ENCODE assay signal across 10 cellular contexts in the genomic region with DNA sequence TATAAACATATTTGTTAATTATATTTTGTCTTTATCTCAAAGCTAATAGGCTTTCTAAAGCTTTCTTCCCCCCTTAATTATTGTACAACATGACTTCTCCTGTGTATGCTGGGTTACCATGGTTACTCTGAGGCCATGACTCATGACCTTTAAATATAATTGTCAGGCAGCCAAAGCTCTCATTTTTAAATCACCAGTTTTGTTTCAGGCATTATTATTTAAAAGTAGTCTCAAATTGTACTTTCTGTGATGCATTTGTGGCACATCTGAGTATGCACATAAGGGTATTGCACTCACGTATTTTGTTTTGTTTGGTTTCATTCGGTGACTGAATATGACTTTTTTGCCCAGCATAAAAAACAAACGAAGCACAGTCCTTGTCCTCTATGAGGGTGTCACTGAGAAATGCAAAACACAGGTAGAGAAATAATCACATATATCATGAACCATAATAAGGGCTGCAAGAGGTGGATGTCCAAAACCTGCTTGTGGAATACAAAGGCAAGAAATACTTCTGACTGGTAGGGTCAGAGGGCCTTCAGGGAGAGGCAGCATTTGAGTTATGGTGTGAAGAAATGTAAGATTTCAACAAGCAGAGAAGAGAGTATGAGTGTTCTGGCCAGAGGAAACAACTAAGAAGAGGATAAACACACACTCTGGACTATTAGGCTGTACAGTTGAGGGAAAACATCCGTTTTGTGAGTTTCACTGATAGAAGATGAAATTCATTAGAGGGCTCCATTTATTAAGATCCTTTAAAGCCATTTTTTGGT. TPM values are rescaled to one million over a fixed set of nuclear protein-coding genes. Genes with fewer than 3 reads are reported as not detected.
DNase-seq lines count a peak whose midpoint lies in the region; ATAC-seq, FAIRE-seq and TF ChIP-seq lines count a peak whose summit lies in the region.
"Had no signal": no experiment of that assay in that cellular context is flagged by ENCODE, and none has a peak within 500 bp of the region (broad histone marks: within the 10 kb centered on the region; RNA-seq: fewer than 3 reads in every experiment).

No MANE protein-coding gene starts in this region.

- no peak for TF ChIP-seq POLR2A in endothelial cell of umbilical vein (IDR thresholded peaks at IDR 0.05; ENCODE audit: low read depth, low read length)

- BruUV-seq in endothelial cell of umbilical vein (replicated peaks; lab: Mats Ljungman, UMichigan) = no TSS peak

- H3K36me3 ChIP-seq in endothelial cell of umbilical vein (ENCODE audit: control insufficient read depth in 2 of 2, extremely low read depth in 1 of 2, insufficient read depth in 2 of 2, low read length in 2 of 2) = no peaks in the 10 kb centered on the region
- H3K36me3 ChIP-seq: cardiac muscle cell had no signal

- no peaks in the 10 kb centered on the region for H4K20me1 ChIP-seq in endothelial cell of umbilical vein (replicated peaks; ENCODE audit: control insufficient read depth, extremely low read depth, insufficient read depth, low read length)

- H3K9ac ChIP-seq in endothelial cell of umbilical vein (replicated peaks; ENCODE audit: extremely low read depth, insufficient read depth, low read length) = no peak overlapping the region

- ATAC-seq in GM21390 (IDR thresholded peaks at IDR 0.05; ENCODE audit: unreplicated experiment) (peak; percentile 41), HG02852 (IDR thresholded peaks at IDR 0.05; ENCODE audit: unreplicated experiment) (no peak)

- H3K4me1 ChIP-seq in endothelial cell of umbilical vein (ENCODE audit: control insufficient read depth, extremely low read depth, insufficient read depth, low read length) = no peaks in the 10 kb centered on the region

- H3K4me2 ChIP-seq in endothelial cell of umbilical vein (ENCODE audit: insufficient read depth, low read length) = no peak overlapping the region

- no peaks in the 10 kb centered on the region for H3K36me3 Mint-ChIP-seq in progenitor cell of endocrine pancreas (ENCODE audit: insufficient read depth)

- peaks cover 20% of the 10 kb centered on the region for H3K4me1 Mint-ChIP-seq in progenitor cell of endocrine pancreas (ENCODE audit: low read depth)

- peaks cover 3% of the 10 kb centered on the region for H3K9me3 Mint-ChIP-seq in progenitor cell of endocrine pancreas (ENCODE audit: low read depth)

- no peaks in the 10 kb centered on the region for H3K79me2 ChIP-seq in endothelial cell of umbilical vein (ENCODE audit: control insufficient read depth, insufficient read depth, low read length)

- no peak for FAIRE-seq in endothelial cell of umbilical vein (lab: Jason Lieb, UNC)

- H3K9me3 ChIP-seq in endothelial cell of umbilical vein (replicated peaks; ENCODE audit: control insufficient read depth, insufficient read depth, low read length) = no peaks in the 10 kb centered on the region

- H3K4me3 Mint-ChIP-seq in progenitor cell of endocrine pancreas (ENCODE audit: low read depth) = no peak overlapping the region

- intact Hi-C loops in endothelial cell of umbilical vein (cut with micrococcal nuclease) = no loop called here

- no peak overlapping the region for H2AFZ ChIP-seq in endothelial cell of umbilical vein (ENCODE audit: low read depth, low read length)

- TF ChIP-seq CTCF in endothelial cell of umbilical vein (IDR thresholded peaks at IDR 0.05; ENCODE audit: extremely low read depth in 1 of 2, insufficient read depth in 1 of 2, low read depth in 1 of 2, low read length in 2 of 2) = no peak
- no peak for TF ChIP-seq CTCF in progenitor cell of endocrine pancreas (IDR thresholded peaks at IDR 0.05; ENCODE audit: unreplicated experiment)
- TF ChIP-seq CTCF in GM13976 (IDR thresholded peaks at IDR 0.05; ENCODE audit: borderline replicate concordance, control extremely low read depth, extremely low read depth, insufficient read depth, missing control alignments) = no peak

- H3K27ac Mint-ChIP-seq in progenitor cell of endocrine pancreas = no peak overlapping the region

- dilution Hi-C loops in endothelial cell of umbilical vein (cut with MboI; ENCODE audit: extremely low pct_ligation_motif_present, low sequenced_read_pairs) = no loop called here

- DNase-seq in NAMALWA (ENCODE audit: low spot score) (peak; percentile 6), endothelial cell of umbilical vein (ENCODE audit: low read depth, low spot score) (peak; percentile 41), renal cortical epithelial cell (ENCODE audit: low read depth) (peak; percentile 92), progenitor cell of endocrine pancreas (ENCODE audit: low spot score, unreplicated experiment) (no peak), GM13976 (ENCODE audit: low spot score) (no peak)
- no peak for DNase-seq in activated CD4-positive, CD25-positive, alpha-beta regulatory T cell (lab: John Stamatoyannopoulos, UW)

- H3K27me3 Mint-ChIP-seq in progenitor cell of endocrine pancreas = peaks cover 2% of the 10 kb centered on the region

- H3K4me3 ChIP-seq in endothelial cell of umbilical vein (replicated peaks in 1 of 3; ENCODE audit: insufficient read depth in 1 of 3, low read depth in 1 of 3, low read length in 3 of 3) = no peak overlapping the region
- H3K4me3 ChIP-seq: cardiac muscle cell had no signal

- peaks cover 0 to 6% of the 10 kb centered on the region in 2 experiments for H3K27me3 ChIP-seq in endothelial cell of umbilical vein (ENCODE audit: control insufficient read depth in 2 of 2, insufficient read depth in 2 of 2, low read length in 2 of 2)
- H3K27me3 ChIP-seq: cardiac muscle cell had no signal

- in situ Hi-C loops in GM13976 (cut with MboI; ENCODE audit: low sequenced_read_pairs, unreplicated experiment) = no loop called here

- CTCF ChIA-PET in endothelial cell of umbilical vein (lab: Charles Lee) = no interaction called here

- no peak overlapping the region for H3K27ac ChIP-seq in endothelial cell of umbilical vein (ENCODE audit: insufficient read depth, low read depth, low read length)
- H3K27ac ChIP-seq: cardiac muscle cell had no signal

- POLR2A ChIA-PET in endothelial cell of umbilical vein (lab: Charles Lee) = no interaction called here

- H3K9me1 ChIP-seq in endothelial cell of umbilical vein (replicated peaks; ENCODE audit: control insufficient read depth, extremely low read depth, insufficient read depth, low read length) = no peaks in the 10 kb centered on the region

TF ChIP-seq in endothelial cell of umbilical vein, 7 proteins besides CTCF, POLR2A, EP300 and RAD21:
- TF ChIP-seq, protein P1, sequence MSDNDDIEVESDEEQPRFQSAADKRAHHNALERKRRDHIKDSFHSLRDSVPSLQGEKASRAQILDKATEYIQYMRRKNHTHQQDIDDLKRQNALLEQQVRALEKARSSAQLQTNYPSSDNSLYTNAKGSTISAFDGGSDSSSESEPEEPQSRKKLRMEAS (IDR thresholded peaks at IDR 0.05; ENCODE audit: insufficient read depth, insufficient read length) = no peak
- no peak for TF ChIP-seq EZH2 (IDR thresholded peaks at IDR 0.05; ENCODE audit: borderline replicate concordance, low read depth, low read length, severe bottlenecking)
- TF ChIP-seq JUN (IDR thresholded peaks at IDR 0.05; ENCODE audit: borderline replicate concordance, insufficient read depth, insufficient read length, low read depth) = peak; percentile 41
- TF ChIP-seq FOS (IDR thresholded peaks at IDR 0.05; ENCODE audit: borderline replicate concordance, insufficient read depth, low read length) = peak; percentile 37
- no peak for TF ChIP-seq MYC (IDR thresholded peaks at IDR 0.05; ENCODE audit: low read depth, low read length)
- no peak for TF ChIP-seq POLR2AphosphoS5 (IDR thresholded peaks at IDR 0.05; ENCODE audit: insufficient read depth, low read depth, low read length)
- no peak for TF ChIP-seq GATA2 (IDR thresholded peaks at IDR 0.05; ENCODE audit: insufficient read depth, insufficient read length, low read depth, low read length)

RNA-seq across cellular contexts. Expression of a gene that starts 2.1 kb away (rescaled TPM):
- not detected in 2 replicates for total RNA-seq in endothelial cell of umbilical vein
- not detected in 2 replicates for polyA plus RNA-seq in endothelial cell of umbilical vein
- polyA plus RNA-seq in endothelial cell of umbilical vein (2011; cell fraction: cytosol; rRNA removed) = not detected in 2 replicates
- polyA plus RNA-seq in endothelial cell of umbilical vein (2011; cell fraction: nucleus; rRNA removed) = not detected in 2 replicates
- polyA plus RNA-seq in endothelial cell of umbilical vein (2012) = not detected in 2 replicates
- polyA minus RNA-seq in endothelial cell of umbilical vein = not detected in 2 replicates
- polyA minus RNA-seq in endothelial cell of umbilical vein (2011; cell fraction: cytosol; rRNA and poly(A)+ RNA removed) = not detected
- not detected in 2 replicates for polyA minus RNA-seq in endothelial cell of umbilical vein (2011; cell fraction: nucleus; rRNA and poly(A)+ RNA removed)
- not detected in 2 replicates for total RNA-seq in renal cortical epithelial cell
- total RNA-seq in progenitor cell of endocrine pancreas = 0.60 TPM in 1 of 2 replicates, not detected in the other
- total RNA-seq: cardiac muscle cell, OCI-LY7 had no signal

RNA-seq across cellular contexts. Expression of a gene that starts 56.4 kb away (rescaled TPM):
- total RNA-seq in endothelial cell of umbilical vein (not detected in 2 replicates), renal cortical epithelial cell (not detected in 2 replicates), progenitor cell of endocrine pancreas (not detected in 2 replicates)
- polyA plus RNA-seq in endothelial cell of umbilical vein = not detected in 2 replicates
- polyA plus RNA-seq in endothelial cell of umbilical vein (2011; cell fraction: cytosol; rRNA removed) = not detected in 2 replicates
- not detected in 2 replicates for polyA plus RNA-seq in endothelial cell of umbilical vein (2011; cell fraction: nucleus; rRNA removed)
- not detected in 2 replicates for polyA plus RNA-seq in endothelial cell of umbilical vein (2012)
- not detected in 2 replicates for polyA minus RNA-seq in endothelial cell of umbilical vein
- polyA minus RNA-seq in endothelial cell of umbilical vein (2011; cell fraction: cytosol; rRNA and poly(A)+ RNA removed) = not detected
- not detected in 2 replicates for polyA minus RNA-seq in endothelial cell of umbilical vein (2011; cell fraction: nucleus; rRNA and poly(A)+ RNA removed)
- total RNA-seq: cardiac muscle cell, OCI-LY7 had no signal
- polyA plus RNA-seq: cardiac muscle cell had no signal

Comparison
In these comparisons a context has a peak if more than half of its experiments do, and no peak if none do; other contexts are left out.
1. DNase-seq: peak in NAMALWA (single experiment), endothelial cell of umbilical vein (single experiment) and renal cortical epithelial cell (single experiment); none in progenitor cell of endocrine pancreas (single experiment), GM13976 (single experiment) and activated CD4-positive, CD25-positive, alpha-beta regulatory T cell (0 of 4).